Comparison of ENCODE assay signal across 22 cellular contexts in genomic region chr11:135023499-135023898, GRCh38.
"Had no signal": no experiment of that assay in that cellular context is flagged by ENCODE, and none has a peak within 500 bp of the region (broad histone marks: within the 10 kb centered on the region; RNA-seq: fewer than 3 reads in every experiment).

No MANE protein-coding gene starts in this region.

- H3K9me3 ChIP-seq: SJSA1, SK-N-SH had no signal

- DNase-seq: Kasumi-1, MM.1S, NCI-H1048, NCI-H1105, NCI-H1417, NCI-H1436 treated with DMSO at 0.1 percent for 48 hours, NCI-H1694, NCI-H187 treated with DMSO at 0.1 percent for 48 hours, NCI-H2081 treated with DMSO at 0.1 percent for 48 hours, NCI-H2227 treated with DMSO at 0.1 percent for 48 hours, NCI-H526, NCI-H82, Right ventricle myocardium superior, RPMI8226, SIG-M5, SK-N-SH, SW 1271, T-cell had no signal

- H3K27ac ChIP-seq: HL-60, KMS-11, SJSA1 had no signal

- H3K4me3 ChIP-seq: K562, SJSA1 had no signal

- H3K36me3 ChIP-seq: SJSA1 had no signal

- H3K9ac ChIP-seq: KMS-11, SK-N-SH had no signal

- ATAC-seq: K562, T-cell had no signal
